ENCODE assay signal across 11 cellular contexts in the genomic region with DNA sequence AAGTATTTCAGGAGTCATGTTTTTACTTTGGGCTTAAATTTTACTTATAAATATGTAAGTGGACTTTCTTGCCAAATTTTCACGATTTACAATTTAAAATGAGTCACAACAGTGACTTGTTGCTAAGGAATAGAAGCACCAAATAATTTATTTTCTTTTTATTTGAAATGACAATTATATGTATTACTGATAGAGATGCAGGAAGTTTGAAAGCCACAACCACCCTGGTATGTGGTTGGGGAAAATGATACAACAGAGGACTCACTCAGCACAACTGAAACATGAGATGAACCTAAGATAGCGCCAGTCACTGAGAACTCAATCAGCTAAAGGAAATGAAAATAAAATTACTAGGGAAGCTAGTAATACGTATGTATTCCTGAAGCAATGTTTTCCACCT.
DNase-seq lines count a peak whose midpoint lies in the region; ATAC-seq and TF ChIP-seq lines count a peak whose summit lies in the region.
"Had no signal": no experiment of that assay in that cellular context is flagged by ENCODE, and none has a peak within 500 bp of the region (broad histone marks: within the 10 kb centered on the region; RNA-seq: fewer than 3 reads in every experiment).

No MANE protein-coding gene starts in this region.

- H3K79me1 ChIP-seq in mesenchymal stem cell (replicated peaks; ENCODE audit: low read length, poor library complexity, severe bottlenecking): no peaks in the 10 kb centered on the region

- H3K9me3 Mint-ChIP-seq in activated naive CD8-positive, alpha-beta T cell treated with anti-CD3 and anti-CD28 coated beads, Interleukin-2, amount 50 U/mL, for 24 hours: peaks cover 9% of the 10 kb centered on the region
- H3K9me3 Mint-ChIP-seq in endothelial cell (ENCODE audit: unreplicated experiment): no peaks in the 10 kb centered on the region

- no peak overlapping the region for H3K18ac ChIP-seq in mesenchymal stem cell (ENCODE audit: low read depth in 1 of 2, low read length in 2 of 2)

- no peaks in the 10 kb centered on the region for H3K79me2 ChIP-seq in DND-41 (ENCODE audit: insufficient read depth, low read length)

- H3K27ac ChIP-seq in DND-41 (ENCODE audit: low read length) (peak overlapping the region; percentile 49), mesenchymal stem cell (ENCODE audit: low read length, poor library complexity, severe bottlenecking) (no peak overlapping the region)
- H3K27ac ChIP-seq: suprapubic skin had no signal

- DNase-seq in DND-41: peak; percentile 31
- peak; percentile 56 for DNase-seq in LoVo (ENCODE audit: low spot score)
- peak; percentile 12 for DNase-seq in activated naive CD8-positive, alpha-beta T cell treated with anti-CD3 and anti-CD28 coated beads, Interleukin-2, amount 50 U/mL, for 24 hours
- DNase-seq in mesenchymal stem cell: peak; percentile 24
- no peak for DNase-seq in endothelial cell (ENCODE audit: low spot score)
- no peak for DNase-seq in nucleus accumbens (lab: John Stamatoyannopoulos, UW)
- DNase-seq: NCI-H1092 treated with DMSO at 0.1 percent for 48 hours had no signal

- H2BK120ac ChIP-seq in mesenchymal stem cell (ENCODE audit: low read depth, low read length): no peak overlapping the region

- H3K4me2 ChIP-seq in DND-41 (ENCODE audit: insufficient read depth, low read length) (peak overlapping the region; percentile 49), mesenchymal stem cell (ENCODE audit: low read length, poor library complexity, severe bottlenecking) (no peak overlapping the region)

- WGBS in mesenchymal stem cell: no CpG with 5 or more reads among the region's 3 CpGs

- H3K9ac ChIP-seq in DND-41 (ENCODE audit: low read depth, low read length) (no peak overlapping the region), mesenchymal stem cell (ENCODE audit: low read length) (peak overlapping the region; percentile 64)

- H2AFZ ChIP-seq in DND-41 (ENCODE audit: low read depth, low read length) (no peak overlapping the region), mesenchymal stem cell (ENCODE audit: low read depth, low read length) (no peak overlapping the region)

- no peaks in the 10 kb centered on the region for H3K36me3 Mint-ChIP-seq in activated naive CD8-positive, alpha-beta T cell treated with anti-CD3 and anti-CD28 coated beads, Interleukin-2, amount 50 U/mL, for 24 hours (ENCODE audit: low read depth)
- no peaks in the 10 kb centered on the region for H3K36me3 Mint-ChIP-seq in endothelial cell (ENCODE audit: low read depth, unreplicated experiment)
- H3K36me3 Mint-ChIP-seq: brain had no signal

- H3K14ac ChIP-seq in mesenchymal stem cell (ENCODE audit: low read length in 2 of 2): no peak overlapping the region

- H3K9me3 ChIP-seq in DND-41 (ENCODE audit: insufficient read depth, low read length, severe bottlenecking) (no peaks in the 10 kb centered on the region), mesenchymal stem cell (ENCODE audit: control insufficient read depth, low read length) (peaks cover under 1% of the 10 kb centered on the region)
- H3K9me3 ChIP-seq: suprapubic skin had no signal

- H4K20me1 ChIP-seq in DND-41 (ENCODE audit: insufficient read depth, low read length): no peaks in the 10 kb centered on the region

- ATAC-seq in DND-41 (ENCODE audit: insufficient read depth, low read depth) (peak; percentile 100), GM21447 (IDR thresholded peaks at IDR 0.05; ENCODE audit: unreplicated experiment) (no peak), GM18861 (IDR thresholded peaks at IDR 0.05; ENCODE audit: unreplicated experiment) (no peak)
- ATAC-seq in activated naive CD8-positive, alpha-beta T cell treated with anti-CD3 and anti-CD28 coated beads, Interleukin-2, amount 50 U/mL, for 24 hours: peak; percentile 100

- no peak overlapping the region for H3K4ac ChIP-seq in mesenchymal stem cell (ENCODE audit: low read depth in 1 of 2, low read length in 2 of 2)

- H2BK15ac ChIP-seq in mesenchymal stem cell (ENCODE audit: low read depth, poor library complexity, severe bottlenecking): no peak overlapping the region

- H4K8ac ChIP-seq in mesenchymal stem cell (ENCODE audit: low read length): no peak overlapping the region

- H2AK5ac ChIP-seq in mesenchymal stem cell (ENCODE audit: low read length, severe bottlenecking): no peak overlapping the region

- H3K4me1 Mint-ChIP-seq in activated naive CD8-positive, alpha-beta T cell treated with anti-CD3 and anti-CD28 coated beads, Interleukin-2, amount 50 U/mL, for 24 hours: peaks cover 21% of the 10 kb centered on the region
- no peaks in the 10 kb centered on the region for H3K4me1 Mint-ChIP-seq in endothelial cell (ENCODE audit: unreplicated experiment)
- H3K4me1 Mint-ChIP-seq: brain had no signal

- H3K36me3 ChIP-seq in DND-41 (ENCODE audit: insufficient read depth, low read length): no peaks in the 10 kb centered on the region
- H3K36me3 ChIP-seq in mesenchymal stem cell (ENCODE audit: control insufficient read depth in 1 of 2, insufficient read depth in 2 of 2, low read depth in 1 of 2, low read length in 2 of 2): no peaks in the 10 kb centered on the region
- H3K36me3 ChIP-seq: suprapubic skin had no signal

- H3K4me1 ChIP-seq in DND-41 (ENCODE audit: insufficient read depth, low read length) (peaks cover 27% of the 10 kb centered on the region), mesenchymal stem cell (ENCODE audit: control insufficient read depth, insufficient read depth, low read depth, low read length) (no peaks in the 10 kb centered on the region)
- H3K4me1 ChIP-seq: suprapubic skin had no signal

- no peak overlapping the region for H4K91ac ChIP-seq in mesenchymal stem cell (ENCODE audit: low read length)

- peak overlapping the region; percentile 55 for H3K27ac Mint-ChIP-seq in activated naive CD8-positive, alpha-beta T cell treated with anti-CD3 and anti-CD28 coated beads, Interleukin-2, amount 50 U/mL, for 24 hours
- no peak overlapping the region for H3K27ac Mint-ChIP-seq in endothelial cell (ENCODE audit: unreplicated experiment)

- peaks cover 2% of the 10 kb centered on the region for H3K27me3 Mint-ChIP-seq in activated naive CD8-positive, alpha-beta T cell treated with anti-CD3 and anti-CD28 coated beads, Interleukin-2, amount 50 U/mL, for 24 hours
- H3K27me3 Mint-ChIP-seq in endothelial cell (ENCODE audit: unreplicated experiment): no peaks in the 10 kb centered on the region

- H3K4me3 Mint-ChIP-seq in activated naive CD8-positive, alpha-beta T cell treated with anti-CD3 and anti-CD28 coated beads, Interleukin-2, amount 50 U/mL, for 24 hours: peak overlapping the region; percentile 38
- no peak overlapping the region for H3K4me3 Mint-ChIP-seq in endothelial cell (ENCODE audit: unreplicated experiment)
- H3K4me3 Mint-ChIP-seq: brain had no signal

- H3K27me3 ChIP-seq in DND-41 (ENCODE audit: insufficient read depth, low read length, poor library complexity) (no peaks in the 10 kb centered on the region), mesenchymal stem cell (ENCODE audit: control insufficient read depth in 1 of 2, insufficient read depth in 1 of 2, low read length in 2 of 2) (no peaks in the 10 kb centered on the region)
- H3K27me3 ChIP-seq: suprapubic skin had no signal

- H2BK12ac ChIP-seq in mesenchymal stem cell (ENCODE audit: low read length in 2 of 2): no peak overlapping the region

- no peak overlapping the region for H3K4me3 ChIP-seq in DND-41 (ENCODE audit: low read depth in 1 of 2, low read length in 2 of 2)
- H3K4me3 ChIP-seq in mesenchymal stem cell (ENCODE audit: insufficient read depth in 1 of 2, low read depth in 1 of 2, low read length in 2 of 2): no peak overlapping the region
- H3K4me3 ChIP-seq: suprapubic skin had no signal

- H3K23ac ChIP-seq in mesenchymal stem cell (ENCODE audit: low read length in 2 of 2): no peak overlapping the region

- no peak overlapping the region for H2BK5ac ChIP-seq in mesenchymal stem cell (ENCODE audit: low read depth, low read length, poor library complexity, severe bottlenecking)

- TF ChIP-seq CTCF in DND-41 (IDR thresholded peaks at IDR 0.05; ENCODE audit: borderline replicate concordance, extremely low read depth, low read length, poor library complexity, severe bottlenecking) (no peak), endothelial cell (IDR thresholded peaks at IDR 0.05; ENCODE audit: unreplicated experiment) (no peak)

Comparison
In these comparisons a context has a peak if more than half of its experiments do, and no peak if none do; other contexts are left out.
1. ATAC-seq: peak in DND-41 (single experiment) and activated naive CD8-positive, alpha-beta T cell treated with anti-CD3 and anti-CD28 coated beads, Interleukin-2, amount 50 U/mL, for 24 hours (single experiment); none in GM21447 (single experiment) and GM18861 (single experiment).
2. DNase-seq: peak in DND-41 (single experiment), LoVo (single experiment), activated naive CD8-positive, alpha-beta T cell treated with anti-CD3 and anti-CD28 coated beads, Interleukin-2, amount 50 U/mL, for 24 hours (single experiment) and mesenchymal stem cell (single experiment); none in endothelial cell (single experiment) and nucleus accumbens (0 of 56).